5 cellular contexts compared by ENCODE assay signal in the genomic region with DNA sequence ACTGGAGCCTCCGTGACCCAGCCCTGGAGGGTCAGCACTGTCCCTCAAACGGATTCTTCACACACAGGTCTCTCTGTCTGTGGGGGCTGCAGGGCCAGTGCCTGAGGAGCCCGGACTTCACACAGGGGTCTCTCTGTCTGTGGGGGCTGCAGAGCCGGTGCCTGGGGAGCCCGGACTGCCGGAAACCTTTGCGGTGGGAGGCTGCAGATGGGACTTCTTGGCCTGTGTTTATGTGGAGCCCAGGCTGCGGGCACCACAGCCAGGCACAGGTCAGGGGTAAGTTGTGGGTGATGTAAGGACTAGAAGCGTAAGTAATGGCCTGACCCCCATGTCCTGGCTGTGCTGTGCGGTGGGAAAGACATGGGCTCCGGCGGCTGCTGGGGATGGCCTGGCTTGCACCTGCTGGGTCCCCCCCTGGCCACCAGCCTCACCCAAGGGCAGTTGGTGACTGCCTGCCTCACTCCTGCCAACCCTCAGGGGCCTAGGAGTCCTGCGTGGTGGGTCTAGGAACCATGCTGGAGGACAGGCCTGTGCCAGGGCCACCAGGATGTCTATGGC. TPM values are rescaled to one million over a fixed set of nuclear protein-coding genes. Genes with fewer than 3 reads are reported as not detected.
"Had no signal": no experiment of that assay in that cellular context is flagged by ENCODE, and none has a peak within 500 bp of the region (broad histone marks: within the 10 kb centered on the region; RNA-seq: fewer than 3 reads in every experiment).

No MANE protein-coding gene starts in this region.

RNA-seq across cellular contexts. Expression of a gene that starts 47.3 kb away (rescaled TPM):
- total RNA-seq: activated CD4-positive, alpha-beta memory T cell treated with anti-CD3 and anti-CD28 coated beads, Interleukin-2, amount 10 ng/mL, durations not matched to agents 7 days and 5 days; activated CD4-positive, alpha-beta T cell treated with anti-CD3 and anti-CD28 coated beads, Interleukin-2, amount 10 ng/mL, durations not matched to agents 7 days and 5 days; astrocyte; foreskin keratinocyte; WTC11 had no signal
